Comparison of ENCODE assay signal across 1 cellular context in the genomic region with DNA sequence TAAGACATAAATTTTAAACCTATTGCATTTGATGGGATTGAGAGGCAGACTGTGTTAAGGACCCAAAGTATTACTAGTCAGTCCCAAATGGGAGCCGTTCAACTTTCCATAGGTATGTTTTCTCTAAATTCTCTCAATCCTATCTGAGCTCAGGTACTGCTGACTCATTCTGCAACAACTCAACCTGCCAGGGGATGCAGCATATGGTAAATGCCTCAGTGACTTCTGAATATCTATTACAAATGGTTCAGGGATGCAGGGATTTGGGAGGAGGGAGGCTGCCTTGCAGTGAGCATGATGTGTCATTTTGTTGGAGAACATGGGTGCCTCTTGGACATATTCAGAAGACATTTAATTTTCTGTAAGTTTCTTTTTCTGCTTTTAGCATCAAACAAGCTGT.
TF ChIP-seq lines count a peak whose summit lies in the region.

No MANE protein-coding gene starts in this region.

TF ChIP-seq in GM23338, 12 proteins besides CTCF, POLR2A, EP300 and RAD21 (continued from another document):
- TF ChIP-seq, protein P1, sequence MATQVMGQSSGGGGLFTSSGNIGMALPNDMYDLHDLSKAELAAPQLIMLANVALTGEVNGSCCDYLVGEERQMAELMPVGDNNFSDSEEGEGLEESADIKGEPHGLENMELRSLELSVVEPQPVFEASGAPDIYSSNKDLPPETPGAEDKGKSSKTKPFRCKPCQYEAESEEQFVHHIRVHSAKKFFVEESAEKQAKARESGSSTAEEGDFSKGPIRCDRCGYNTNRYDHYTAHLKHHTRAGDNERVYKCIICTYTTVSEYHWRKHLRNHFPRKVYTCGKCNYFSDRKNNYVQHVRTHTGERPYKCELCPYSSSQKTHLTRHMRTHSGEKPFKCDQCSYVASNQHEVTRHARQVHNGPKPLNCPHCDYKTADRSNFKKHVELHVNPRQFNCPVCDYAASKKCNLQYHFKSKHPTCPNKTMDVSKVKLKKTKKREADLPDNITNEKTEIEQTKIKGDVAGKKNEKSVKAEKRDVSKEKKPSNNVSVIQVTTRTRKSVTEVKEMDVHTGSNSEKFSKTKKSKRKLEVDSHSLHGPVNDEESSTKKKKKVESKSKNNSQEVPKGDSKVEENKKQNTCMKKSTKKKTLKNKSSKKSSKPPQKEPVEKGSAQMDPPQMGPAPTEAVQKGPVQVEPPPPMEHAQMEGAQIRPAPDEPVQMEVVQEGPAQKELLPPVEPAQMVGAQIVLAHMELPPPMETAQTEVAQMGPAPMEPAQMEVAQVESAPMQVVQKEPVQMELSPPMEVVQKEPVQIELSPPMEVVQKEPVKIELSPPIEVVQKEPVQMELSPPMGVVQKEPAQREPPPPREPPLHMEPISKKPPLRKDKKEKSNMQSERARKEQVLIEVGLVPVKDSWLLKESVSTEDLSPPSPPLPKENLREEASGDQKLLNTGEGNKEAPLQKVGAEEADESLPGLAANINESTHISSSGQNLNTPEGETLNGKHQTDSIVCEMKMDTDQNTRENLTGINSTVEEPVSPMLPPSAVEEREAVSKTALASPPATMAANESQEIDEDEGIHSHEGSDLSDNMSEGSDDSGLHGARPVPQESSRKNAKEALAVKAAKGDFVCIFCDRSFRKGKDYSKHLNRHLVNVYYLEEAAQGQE (IDR thresholded peaks at IDR 0.05; ENCODE audit: unreplicated experiment) = no peak
- TF ChIP-seq, protein P2, sequence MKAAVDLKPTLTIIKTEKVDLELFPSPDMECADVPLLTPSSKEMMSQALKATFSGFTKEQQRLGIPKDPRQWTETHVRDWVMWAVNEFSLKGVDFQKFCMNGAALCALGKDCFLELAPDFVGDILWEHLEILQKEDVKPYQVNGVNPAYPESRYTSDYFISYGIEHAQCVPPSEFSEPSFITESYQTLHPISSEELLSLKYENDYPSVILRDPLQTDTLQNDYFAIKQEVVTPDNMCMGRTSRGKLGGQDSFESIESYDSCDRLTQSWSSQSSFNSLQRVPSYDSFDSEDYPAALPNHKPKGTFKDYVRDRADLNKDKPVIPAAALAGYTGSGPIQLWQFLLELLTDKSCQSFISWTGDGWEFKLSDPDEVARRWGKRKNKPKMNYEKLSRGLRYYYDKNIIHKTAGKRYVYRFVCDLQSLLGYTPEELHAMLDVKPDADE (IDR thresholded peaks at IDR 0.05) = no peak
- TF ChIP-seq, protein P3, sequence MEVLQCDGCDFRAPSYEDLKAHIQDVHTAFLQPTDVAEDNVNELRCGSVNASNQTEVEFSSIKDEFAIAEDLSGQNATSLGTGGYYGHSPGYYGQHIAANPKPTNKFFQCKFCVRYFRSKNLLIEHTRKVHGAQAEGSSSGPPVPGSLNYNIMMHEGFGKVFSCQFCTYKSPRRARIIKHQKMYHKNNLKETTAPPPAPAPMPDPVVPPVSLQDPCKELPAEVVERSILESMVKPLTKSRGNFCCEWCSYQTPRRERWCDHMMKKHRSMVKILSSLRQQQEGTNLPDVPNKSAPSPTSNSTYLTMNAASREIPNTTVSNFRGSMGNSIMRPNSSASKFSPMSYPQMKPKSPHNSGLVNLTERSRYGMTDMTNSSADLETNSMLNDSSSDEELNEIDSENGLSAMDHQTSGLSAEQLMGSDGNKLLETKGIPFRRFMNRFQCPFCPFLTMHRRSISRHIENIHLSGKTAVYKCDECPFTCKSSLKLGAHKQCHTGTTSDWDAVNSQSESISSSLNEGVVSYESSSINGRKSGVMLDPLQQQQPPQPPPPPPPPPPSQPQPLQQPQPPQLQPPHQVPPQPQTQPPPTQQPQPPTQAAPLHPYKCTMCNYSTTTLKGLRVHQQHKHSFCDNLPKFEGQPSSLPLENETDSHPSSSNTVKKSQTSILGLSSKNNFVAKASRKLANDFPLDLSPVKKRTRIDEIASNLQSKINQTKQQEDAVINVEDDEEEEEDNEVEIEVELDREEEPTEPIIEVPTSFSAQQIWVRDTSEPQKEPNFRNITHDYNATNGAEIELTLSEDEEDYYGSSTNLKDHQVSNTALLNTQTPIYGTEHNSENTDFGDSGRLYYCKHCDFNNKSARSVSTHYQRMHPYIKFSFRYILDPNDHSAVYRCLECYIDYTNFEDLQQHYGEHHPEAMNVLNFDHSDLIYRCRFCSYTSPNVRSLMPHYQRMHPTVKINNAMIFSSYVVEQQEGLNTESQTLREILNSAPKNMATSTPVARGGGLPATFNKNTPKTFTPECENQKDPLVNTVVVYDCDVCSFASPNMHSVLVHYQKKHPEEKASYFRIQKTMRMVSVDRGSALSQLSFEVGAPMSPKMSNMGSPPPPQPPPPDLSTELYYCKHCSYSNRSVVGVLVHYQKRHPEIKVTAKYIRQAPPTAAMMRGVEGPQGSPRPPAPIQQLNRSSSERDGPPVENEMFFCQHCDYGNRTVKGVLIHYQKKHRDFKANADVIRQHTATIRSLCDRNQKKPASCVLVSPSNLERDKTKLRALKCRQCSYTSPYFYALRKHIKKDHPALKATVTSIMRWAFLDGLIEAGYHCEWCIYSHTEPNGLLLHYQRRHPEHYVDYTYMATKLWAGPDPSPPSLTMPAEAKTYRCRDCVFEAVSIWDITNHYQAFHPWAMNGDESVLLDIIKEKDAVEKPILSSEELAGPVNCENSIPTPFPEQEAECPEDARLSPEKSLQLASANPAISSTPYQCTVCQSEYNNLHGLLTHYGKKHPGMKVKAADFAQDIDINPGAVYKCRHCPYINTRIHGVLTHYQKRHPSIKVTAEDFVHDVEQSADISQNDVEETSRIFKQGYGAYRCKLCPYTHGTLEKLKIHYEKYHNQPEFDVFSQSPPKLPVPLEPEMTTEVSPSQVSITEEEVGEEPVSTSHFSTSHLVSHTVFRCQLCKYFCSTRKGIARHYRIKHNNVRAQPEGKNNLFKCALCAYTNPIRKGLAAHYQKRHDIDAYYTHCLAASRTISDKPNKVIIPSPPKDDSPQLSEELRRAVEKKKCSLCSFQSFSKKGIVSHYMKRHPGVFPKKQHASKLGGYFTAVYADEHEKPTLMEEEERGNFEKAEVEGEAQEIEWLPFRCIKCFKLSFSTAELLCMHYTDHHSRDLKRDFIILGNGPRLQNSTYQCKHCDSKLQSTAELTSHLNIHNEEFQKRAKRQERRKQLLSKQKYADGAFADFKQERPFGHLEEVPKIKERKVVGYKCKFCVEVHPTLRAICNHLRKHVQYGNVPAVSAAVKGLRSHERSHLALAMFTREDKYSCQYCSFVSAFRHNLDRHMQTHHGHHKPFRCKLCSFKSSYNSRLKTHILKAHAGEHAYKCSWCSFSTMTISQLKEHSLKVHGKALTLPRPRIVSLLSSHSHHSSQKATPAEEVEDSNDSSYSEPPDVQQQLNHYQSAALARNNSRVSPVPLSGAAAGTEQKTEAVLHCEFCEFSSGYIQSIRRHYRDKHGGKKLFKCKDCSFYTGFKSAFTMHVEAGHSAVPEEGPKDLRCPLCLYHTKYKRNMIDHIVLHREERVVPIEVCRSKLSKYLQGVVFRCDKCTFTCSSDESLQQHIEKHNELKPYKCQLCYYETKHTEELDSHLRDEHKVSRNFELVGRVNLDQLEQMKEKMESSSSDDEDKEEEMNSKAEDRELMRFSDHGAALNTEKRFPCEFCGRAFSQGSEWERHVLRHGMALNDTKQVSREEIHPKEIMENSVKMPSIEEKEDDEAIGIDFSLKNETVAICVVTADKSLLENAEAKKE (CRISPR knock-in tag; IDR thresholded peaks at IDR 0.05) = no peak
- TF ChIP-seq ZNF331 (CRISPR knock-in tag; IDR thresholded peaks at IDR 0.05; ENCODE audit: low read depth) (no peak), ZNF114 (CRISPR knock-in tag; IDR thresholded peaks at IDR 0.05) (no peak), JUNB (IDR thresholded peaks at IDR 0.05; ENCODE audit: unreplicated experiment) (no peak), EZH2phosphoT487 (IDR thresholded peaks at IDR 0.05; ENCODE audit: unreplicated experiment) (no peak), STAT1 (IDR thresholded peaks at IDR 0.05; ENCODE audit: unreplicated experiment) (no peak)
